ENCODE assay signal across 21 cellular contexts in genomic region chr16:88491560-88492310, GRCh38. TPM values are rescaled to one million over a fixed set of nuclear protein-coding genes. Genes with fewer than 3 reads are reported as not detected.
DNase-seq lines count a peak whose midpoint lies in the region; ATAC-seq, FAIRE-seq and TF ChIP-seq lines count a peak whose summit lies in the region.
"Had no signal": no experiment of that assay in that cellular context is flagged by ENCODE, and none has a peak within 500 bp of the region (broad histone marks: within the 10 kb centered on the region; RNA-seq: fewer than 3 reads in every experiment).

No MANE protein-coding gene starts in this region.

- peak; percentile 100 for FAIRE-seq in K562 (lab: Jason Lieb, UNC)
- FAIRE-seq: GM12892, RCC 7860 had no signal

- peaks cover 4% of the 10 kb centered on the region for H4K20me1 ChIP-seq in K562 (replicated peaks; ENCODE audit: control insufficient read depth, insufficient read depth, low read length)

- H3K4me2 ChIP-seq in K562 (ENCODE audit: insufficient read depth, low read length) = peak overlapping the region; percentile 62

- peak overlapping the region; percentile 38 to 81 for H3K9ac ChIP-seq in K562 (ENCODE audit: insufficient read depth in 1 of 2, low read depth in 2 of 2, low read length in 2 of 2)

- H3K36me3 Mint-ChIP-seq in activated T-cell treated with anti-CD3 and anti-CD28 coated beads, Interleukin-2, amount 50 U/mL, for 24 hours (ENCODE audit: low read depth) = peaks cover 13% of the 10 kb centered on the region
- H3K36me3 Mint-ChIP-seq in natural killer cell treated with Interleukin-12 subunit alpha and Interleukin-12 subunit beta and Interleukin-15 and Interleukin-18, amount 100 ng/mL, for 72 hours = no peaks in the 10 kb centered on the region
- H3K36me3 Mint-ChIP-seq in type B pancreatic cell = no peaks in the 10 kb centered on the region

- peaks cover 53% of the 10 kb centered on the region for H3K79me2 ChIP-seq in K562 (ENCODE audit: control insufficient read depth, insufficient read depth, low read length)

- no peak overlapping the region for H3K4me3 Mint-ChIP-seq in activated T-cell treated with anti-CD3 and anti-CD28 coated beads, Interleukin-2, amount 50 U/mL, for 24 hours
- H3K4me3 Mint-ChIP-seq in natural killer cell treated with Interleukin-12 subunit alpha and Interleukin-12 subunit beta and Interleukin-15 and Interleukin-18, amount 100 ng/mL, for 72 hours = no peak overlapping the region
- no peak overlapping the region for H3K4me3 Mint-ChIP-seq in type B pancreatic cell

- H3K4me3 ChIP-seq in K562 = no peak overlapping the region

- no peaks in the 10 kb centered on the region for H3K27me3 ChIP-seq in K562 (ENCODE audit: control insufficient read depth in 2 of 2, insufficient read depth in 2 of 2, low read length in 2 of 2)

- peaks cover 67% of the 10 kb centered on the region for H3K36me3 ChIP-seq in K562 (ENCODE audit: control insufficient read depth, insufficient read depth, low read length)

- no TSS peak for BruUV-seq in K562 (replicated peaks; lab: Mats Ljungman, UMichigan)

- peaks cover 3% of the 10 kb centered on the region for H3K9me1 ChIP-seq in K562 (ENCODE audit: control insufficient read depth, insufficient read depth, low read length)

- peaks cover 63 to 100% of the 10 kb centered on the region in 2 experiments for H3K4me1 ChIP-seq in K562 (replicated peaks in 1 of 2; ENCODE audit: control insufficient read depth in 2 of 2, insufficient read depth in 2 of 2, low read length in 2 of 2)

- TF ChIP-seq CTCF in K562 (IDR thresholded peaks at IDR 0.05 in 2 of 3, conservative IDR thresholded peaks at IDR 0.05 in 1 of 3; ENCODE audit: insufficient read depth in 2 of 3, low read depth in 1 of 3, low read length in 3 of 3) (no peak), type B pancreatic cell (conservative IDR thresholded peaks at IDR 0.05) (no peak)

- ATAC-seq in K562 (peak; percentile 78), HG03280 (IDR thresholded peaks at IDR 0.05; ENCODE audit: unreplicated experiment) (no peak), HG03442 (IDR thresholded peaks at IDR 0.05; ENCODE audit: unreplicated experiment) (no peak)
- ATAC-seq in natural killer cell treated with Interleukin-12 subunit alpha and Interleukin-12 subunit beta and Interleukin-15 and Interleukin-18, amount 100 ng/mL, for 72 hours = peak; percentile 2 to 65
- ATAC-seq: SK-N-SH treated with all-trans-retinoic acid at 6 μM for 48 hours had no signal

- TF ChIP-seq RAD21 in K562 (CRISPR knock-in tag; conservative IDR thresholded peaks at IDR 0.05 in 1 of 2, IDR thresholded peaks at IDR 0.05 in 1 of 2) = no peak

- no peaks in the 10 kb centered on the region for H3K9me3 ChIP-seq in K562 (replicated peaks; ENCODE audit: control insufficient read depth, insufficient read depth, low read depth, low read length)

- DNase-seq in activated T-cell treated with anti-CD3 and anti-CD28 coated beads, Interleukin-2, amount 50 U/mL, for 24 hours = no peak
- no peak for DNase-seq in activated T-cell treated with anti-CD3 and anti-CD28 coated beads, Interleukin-2, amount 50 U/mL, for 48 hours
- DNase-seq in K562 (ENCODE audit: extremely low read depth in 1 of 4, low spot score in 3 of 4) = peak; percentile 86 to 97 (median 88)
- no peak for DNase-seq in natural killer cell treated with Interleukin-12 subunit alpha and Interleukin-12 subunit beta and Interleukin-15 and Interleukin-18, amount 100 ng/mL, for 72 hours (ENCODE audit: low spot score)
- DNase-seq in hepatic stellate cell (ENCODE audit: low spot score) = no peak
- DNase-seq in type B pancreatic cell (ENCODE audit: extremely low spot score, unreplicated experiment) = no peak
- DNase-seq: Calu3, GDM1, Kasumi-1, NCI-H1417 treated with DMSO at 0.1 percent for 48 hours, NCI-H2029, NCI-H2171 treated with DMSO at 0.1 percent for 48 hours, NCI-H510A, SHP77 had no signal

- H3K9me3 Mint-ChIP-seq in activated T-cell treated with anti-CD3 and anti-CD28 coated beads, Interleukin-2, amount 50 U/mL, for 24 hours = no peaks in the 10 kb centered on the region
- no peaks in the 10 kb centered on the region for H3K9me3 Mint-ChIP-seq in natural killer cell treated with Interleukin-12 subunit alpha and Interleukin-12 subunit beta and Interleukin-15 and Interleukin-18, amount 100 ng/mL, for 72 hours
- no peaks in the 10 kb centered on the region for H3K9me3 Mint-ChIP-seq in type B pancreatic cell

- peak overlapping the region; percentile 29 for H3K27ac Mint-ChIP-seq in activated T-cell treated with anti-CD3 and anti-CD28 coated beads, Interleukin-2, amount 50 U/mL, for 24 hours
- H3K27ac Mint-ChIP-seq in natural killer cell treated with Interleukin-12 subunit alpha and Interleukin-12 subunit beta and Interleukin-15 and Interleukin-18, amount 100 ng/mL, for 72 hours = peak overlapping the region in 1 of 2 donors; percentile 56
- H3K27ac Mint-ChIP-seq in type B pancreatic cell = no peak overlapping the region

- H2AFZ ChIP-seq in K562 (ENCODE audit: low read depth, low read length) = no peak overlapping the region

- CTCF ChIA-PET in K562 (lab: Yijun Ruan, JAX; ENCODE audit: low intra/inter-chr PET ratio) = no interaction called here

- WGBS in K562 (ENCODE audit: insufficient coverage, low coverage, missing lambda C conversion rate) = under 1% methylated on average over 25 of the region's 28 CpGs

- in situ Hi-C loops in K562 (cut with MboI) = no loop called here

- H3K4me1 Mint-ChIP-seq in activated T-cell treated with anti-CD3 and anti-CD28 coated beads, Interleukin-2, amount 50 U/mL, for 24 hours (ENCODE audit: low read depth) = no peaks in the 10 kb centered on the region
- peaks cover 0 to 4% of the 10 kb centered on the region in 2 donors for H3K4me1 Mint-ChIP-seq in natural killer cell treated with Interleukin-12 subunit alpha and Interleukin-12 subunit beta and Interleukin-15 and Interleukin-18, amount 100 ng/mL, for 72 hours (ENCODE audit: low read depth in 2 of 2)
- H3K4me1 Mint-ChIP-seq in type B pancreatic cell (ENCODE audit: unreplicated experiment) = peaks cover 4% of the 10 kb centered on the region

- POLR2A ChIA-PET in K562 (lab: Yijun Ruan, JAX) = interaction anchor here (0.6 to 1.2 kb wide), 4 partner anchors 9 to 19 kb away, joined by 3 to 6 read pairs (median 4); no protein-coding TSS in a partner anchor

- TF ChIP-seq EP300 in K562 (IDR thresholded peaks at IDR 0.05; ENCODE audit: low read length) = peak; percentile 98

- no peaks in the 10 kb centered on the region for H3K27me3 Mint-ChIP-seq in activated T-cell treated with anti-CD3 and anti-CD28 coated beads, Interleukin-2, amount 50 U/mL, for 24 hours
- H3K27me3 Mint-ChIP-seq in natural killer cell treated with Interleukin-12 subunit alpha and Interleukin-12 subunit beta and Interleukin-15 and Interleukin-18, amount 100 ng/mL, for 72 hours = no peaks in the 10 kb centered on the region
- H3K27me3 Mint-ChIP-seq in type B pancreatic cell = no peaks in the 10 kb centered on the region

- intact Hi-C loops in K562 (cut with micrococcal nuclease) = loop anchor here (2.0 kb wide), 3 partner anchors 17 to 39 kb away; partner anchors contain the start of gene ZFPM1

- peak overlapping the region; percentile 76; the same call in 2 of the 3 replicates for H3K27ac ChIP-seq in K562 (ENCODE audit: extremely low read depth, low read depth, low read length)
- H3K27ac ChIP-seq: 22Rv1, C4-2B had no signal

- no peak; the same call in 1 of the 2 replicates for TF ChIP-seq POLR2A in K562 (conservative IDR thresholded peaks at IDR 0.05)

TF ChIP-seq in K562, 482 proteins besides CTCF, POLR2A, EP300 and RAD21 (continues in another document):
- TF ChIP-seq SAFB (IDR thresholded peaks at IDR 0.05; ENCODE audit: borderline replicate concordance, low read depth, low read length) (no peak), ZFP1 (CRISPR knock-in tag; IDR thresholded peaks at IDR 0.05) (no peak), ZNF384 (IDR thresholded peaks at IDR 0.05; ENCODE audit: low read depth, low read length) (no peak), RAD51 (IDR thresholded peaks at IDR 0.05; ENCODE audit: borderline replicate concordance, low read depth) (no peak), STAT5A (IDR thresholded peaks at IDR 0.05; ENCODE audit: borderline replicate concordance, low read length) (peak; percentile 96), RBM22 (IDR thresholded peaks at IDR 0.05; ENCODE audit: low read depth, low read length, poor library complexity, severe bottlenecking) (peak; percentile 49), ZNF263 (CRISPR knock-in tag; IDR thresholded peaks at IDR 0.05; ENCODE audit: borderline replicate concordance) (peak; percentile 78; the same call in 1 of the 2 replicates), MCM3 (IDR thresholded peaks at IDR 0.05) (no peak), EZH2 (IDR thresholded peaks at IDR 0.05; ENCODE audit: borderline replicate concordance, low read depth, low read length) (no peak), JUNB (CRISPR knock-in tag; conservative IDR thresholded peaks at IDR 0.05) (no peak), HDGF (IDR thresholded peaks at IDR 0.05) (peak; percentile 96)

RNA-seq across cellular contexts. Expression of gene ZFPM1, which starts 38.7 kb away (rescaled TPM):
- 14.4 and 38.8 TPM in 2 replicates for total RNA-seq in K562 (2011; cell fraction: chromatin; rRNA removed; ENCODE audit: low replicate concordance)
- 25.3 and 27.9 TPM in 2 replicates for total RNA-seq in K562 (2011; cell fraction: nucleolus; rRNA removed)
- total RNA-seq in K562 (2011; cell fraction: nucleoplasm; rRNA removed) = 16.8 and 18.9 TPM in 2 replicates
- total RNA-seq in K562 (2014; rRNA removed) = 4.5 and 8.7 TPM in 2 replicates
- total RNA-seq in K562 (2014; rRNA removed; fragmentation: Illumina TruSeq; extraction: Trizol) = 0.26 and 0.47 TPM in 2 replicates
- 3.2 and 4.5 TPM in 2 replicates for total RNA-seq in K562 (2015; rRNA removed; fragmentation: Illumina TruSeq; extraction: Trizol)
- total RNA-seq in K562 (2021) = 32.7 and 35.9 TPM in 2 replicates
- 0.88 and 1.4 TPM in 2 replicates for polyA plus RNA-seq in K562 (2011; rRNA removed)
- 0.81 and 4.8 TPM in 2 replicates for polyA plus RNA-seq in K562 (2011; cell fraction: cytosol; rRNA removed)
- polyA plus RNA-seq in K562 (2011; cell fraction: nucleus; rRNA removed) = 3.4 and 13.6 TPM in 2 replicates
- polyA plus RNA-seq in K562 (2012) = 7.9 and 12.2 TPM in 2 replicates
- polyA plus RNA-seq in K562 (2014; fragmentation: Illumina TruSeq; extraction: Trizol) = 1.2 and 5.1 TPM in 2 replicates
- under 1 TPM; 0.03 to 0.11 TPM for polyA plus RNA-seq in K562 (2014; fragmentation: Nextera tagmentation; extraction: Ambion mirVana)
- 4.7 and 5.5 TPM in 2 replicates for polyA plus RNA-seq in K562 (2014; rRNA removed)
- polyA minus RNA-seq in K562 (2011; rRNA and poly(A)+ RNA removed) = 0.30 and 1.1 TPM in 2 replicates
- polyA minus RNA-seq in K562 (2011; cell fraction: cytosol; rRNA and poly(A)+ RNA removed) = 12.3 and 14.7 TPM in 2 replicates
- polyA minus RNA-seq in K562 (2011; cell fraction: nucleus; rRNA and poly(A)+ RNA removed) = 7.7 and 10.1 TPM in 2 replicates
- 10 to 100 TPM; 23.5 to 24.5 TPM for total RNA-seq in natural killer cell treated with Interleukin-12 subunit alpha and Interleukin-12 subunit beta and Interleukin-15 and Interleukin-18, amount 100 ng/mL, for 72 hours
- total RNA-seq in type B pancreatic cell (ENCODE audit: low replicate concordance) = 24.0 and 26.7 TPM in 2 replicates

Comparison
In these comparisons a context has a peak if more than half of its experiments do, and no peak if none do; other contexts are left out.
1. DNase-seq: peak in K562 (4 of 4); none in activated T-cell treated with anti-CD3 and anti-CD28 coated beads, Interleukin-2, amount 50 U/mL, for 24 hours (single experiment), activated T-cell treated with anti-CD3 and anti-CD28 coated beads, Interleukin-2, amount 50 U/mL, for 48 hours (0 of 2), natural killer cell treated with Interleukin-12 subunit alpha and Interleukin-12 subunit beta and Interleukin-15 and Interleukin-18, amount 100 ng/mL, for 72 hours (single experiment), hepatic stellate cell (single experiment) and type B pancreatic cell (single experiment).
2. ATAC-seq: peak in K562 (single experiment) and natural killer cell treated with Interleukin-12 subunit alpha and Interleukin-12 subunit beta and Interleukin-15 and Interleukin-18, amount 100 ng/mL, for 72 hours (2 of 2); none in HG03280 (single experiment) and HG03442 (single experiment).